10 cellular contexts compared by ENCODE assay signal in the genomic region with DNA sequence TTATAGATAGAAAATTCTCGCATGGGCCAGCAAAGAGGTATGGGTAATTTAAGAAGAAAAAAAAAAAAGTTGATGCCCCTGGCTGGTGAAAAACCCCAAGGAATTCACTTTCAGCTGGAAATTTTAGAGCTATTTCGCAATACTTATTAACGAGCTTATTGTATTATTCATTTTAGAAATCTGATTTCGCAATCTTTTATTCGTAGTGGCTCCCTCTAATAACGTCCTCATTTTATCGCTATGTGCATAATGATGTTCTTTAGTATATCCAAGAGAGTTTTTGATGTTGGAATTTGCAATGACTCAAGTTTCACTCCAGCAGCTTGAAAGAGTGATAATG. TPM values are rescaled to one million over a fixed set of nuclear protein-coding genes. Genes with fewer than 3 reads are reported as not detected.
DNase-seq lines count a peak whose midpoint lies in the region; ATAC-seq, FAIRE-seq and TF ChIP-seq lines count a peak whose summit lies in the region.
"Had no signal": no experiment of that assay in that cellular context is flagged by ENCODE, and none has a peak within 500 bp of the region (broad histone marks: within the 10 kb centered on the region; RNA-seq: fewer than 3 reads in every experiment).

No MANE protein-coding gene starts in this region.

- H3K9ac ChIP-seq in keratinocyte (ENCODE audit: control insufficient read depth, extremely low read depth, insufficient read depth, low read length) = no peak overlapping the region

- intact Hi-C loops in activated T-helper 1 cell treated with anti-CD3 and anti-CD28 coated beads, Interleukin-12 subunit alpha, Interleukin-12 subunit beta, Interleukin-2, Interleukin-4 antibody, amounts not matched to agents 30 ng/mL and 10 ng/mL and 1 ng/mL, durations not matched to agents 14 hours and 24 hours and 36 hours (cut with micrococcal nuclease) = no loop called here
- intact Hi-C loops in OCI-LY7 (cut with micrococcal nuclease; ENCODE audit: unreplicated experiment) = no loop called here

- no peaks in the 10 kb centered on the region for H3K79me2 ChIP-seq in keratinocyte (ENCODE audit: control insufficient read depth, insufficient read depth, low read length)
- H3K79me2 ChIP-seq in OCI-LY7 (ENCODE audit: insufficient read depth, low read depth, low read length) = no peaks in the 10 kb centered on the region

- H3K9me2 ChIP-seq in OCI-LY7 (ENCODE audit: insufficient read depth, low read length) = no peaks in the 10 kb centered on the region

- BruUV-seq in OCI-LY7 (replicated peaks; lab: Mats Ljungman, UMichigan) = no TSS peak

- ATAC-seq in activated T-cell treated with anti-CD3 and anti-CD28 coated beads, Interleukin-2, amount 50 U/mL, for 72 hours (replicated peaks in 1 of 2) = no peak
- ATAC-seq in HG03196 (IDR thresholded peaks at IDR 0.05; ENCODE audit: unreplicated experiment) = no peak
- ATAC-seq in HG03135 (IDR thresholded peaks at IDR 0.05; ENCODE audit: unreplicated experiment) = no peak

- H3K9me3 Mint-ChIP-seq in activated T-cell treated with anti-CD3 and anti-CD28 coated beads, Interleukin-2, amount 50 U/mL, for 72 hours = no peaks in the 10 kb centered on the region
- no peaks in the 10 kb centered on the region for H3K9me3 Mint-ChIP-seq in activated T-helper 1 cell treated with anti-CD3 and anti-CD28 coated beads, Interleukin-12 subunit alpha, Interleukin-12 subunit beta, Interleukin-2, Interleukin-4 antibody, amounts not matched to agents 30 ng/mL and 10 ng/mL and 1 ng/mL, durations not matched to agents 14 hours and 24 hours and 36 hours
- H3K9me3 Mint-ChIP-seq in type B pancreatic cell = no peaks in the 10 kb centered on the region

- H3K36me3 ChIP-seq in keratinocyte (ENCODE audit: control insufficient read depth in 2 of 2, extremely low read depth in 1 of 2, insufficient read depth in 2 of 2, low read length in 2 of 2) (no peaks in the 10 kb centered on the region), OCI-LY7 (ENCODE audit: insufficient read depth, low read length) (no peaks in the 10 kb centered on the region)

- TF ChIP-seq CTCF in keratinocyte (optimal IDR thresholded peaks at IDR 0.05 in 1 of 3, IDR thresholded peaks at IDR 0.05 in 1 of 3, conservative IDR thresholded peaks at IDR 0.05 in 1 of 3; ENCODE audit: extremely low read depth in 1 of 3, insufficient read depth in 2 of 3, low read length in 3 of 3) (no peak), type B pancreatic cell (conservative IDR thresholded peaks at IDR 0.05) (no peak), OCI-LY7 (conservative IDR thresholded peaks at IDR 0.05; ENCODE audit: low read length) (no peak)

- no peak for DNase-seq in activated T-cell treated with anti-CD3 and anti-CD28 coated beads, Interleukin-2, amount 50 U/mL, for 72 hours
- DNase-seq in activated T-cell treated with anti-CD3 and anti-CD28 coated beads, Interleukin-2, amount 50 U/mL, for 48 hours = no peak
- no peak for DNase-seq in activated T-helper 1 cell treated with anti-CD3 and anti-CD28 coated beads, Interleukin-12 subunit alpha, Interleukin-12 subunit beta, Interleukin-2, Interleukin-4 antibody, amounts not matched to agents 30 ng/mL and 10 ng/mL and 1 ng/mL, durations not matched to agents 14 hours and 24 hours and 36 hours (ENCODE audit: low spot score)
- DNase-seq in keratinocyte (ENCODE audit: low read depth, low spot score) = no peak
- no peak for DNase-seq in type B pancreatic cell (ENCODE audit: extremely low spot score, unreplicated experiment)
- no peak for DNase-seq in OCI-LY7 (ENCODE audit: low spot score)
- DNase-seq: 8988T had no signal

- no peaks in the 10 kb centered on the region for H3K27me3 ChIP-seq in keratinocyte (ENCODE audit: control insufficient read depth, extremely low read depth, insufficient read depth, low read length)

- H3K4me3 ChIP-seq in keratinocyte (ENCODE audit: control insufficient read depth in 2 of 3, extremely low read depth in 1 of 3, insufficient read depth in 2 of 3, low read depth in 1 of 3, low read length in 3 of 3) (no peak overlapping the region), OCI-LY7 (ENCODE audit: low read depth, low read length, poor library complexity, severe bottlenecking) (no peak overlapping the region)

- peaks cover 20% of the 10 kb centered on the region for H3K4me1 ChIP-seq in keratinocyte (ENCODE audit: control insufficient read depth, extremely low read depth, insufficient read depth, low read length)
- peaks cover 14% of the 10 kb centered on the region for H3K4me1 ChIP-seq in OCI-LY7 (ENCODE audit: insufficient read depth, low read length, poor library complexity, severe bottlenecking)

- H3K4me1 Mint-ChIP-seq in activated T-cell treated with anti-CD3 and anti-CD28 coated beads, Interleukin-2, amount 50 U/mL, for 72 hours (ENCODE audit: low read depth) = peaks cover 24% of the 10 kb centered on the region
- peaks cover 15% of the 10 kb centered on the region for H3K4me1 Mint-ChIP-seq in activated T-helper 1 cell treated with anti-CD3 and anti-CD28 coated beads, Interleukin-12 subunit alpha, Interleukin-12 subunit beta, Interleukin-2, Interleukin-4 antibody, amounts not matched to agents 30 ng/mL and 10 ng/mL and 1 ng/mL, durations not matched to agents 14 hours and 24 hours and 36 hours (ENCODE audit: low read depth)
- H3K4me1 Mint-ChIP-seq in type B pancreatic cell (ENCODE audit: unreplicated experiment) = peaks cover 24% of the 10 kb centered on the region

- H3K4me2 ChIP-seq in keratinocyte (ENCODE audit: control insufficient read depth, extremely low read depth, insufficient read depth, low read depth, low read length) (peak overlapping the region; percentile 88), OCI-LY7 (ENCODE audit: low read length) (no peak overlapping the region)

- H2AFZ ChIP-seq in keratinocyte (ENCODE audit: control insufficient read depth, low read length) = no peak overlapping the region
- H2AFZ ChIP-seq in OCI-LY7 (ENCODE audit: low read length) = no peak overlapping the region

- no peak for FAIRE-seq in keratinocyte (lab: Jason Lieb, UNC)
- FAIRE-seq: endometrium had no signal

- no peaks in the 10 kb centered on the region for H3K9me3 ChIP-seq in keratinocyte (ENCODE audit: control insufficient read depth, low read depth, low read length)
- no peaks in the 10 kb centered on the region for H3K9me3 ChIP-seq in OCI-LY7 (ENCODE audit: low read length)

- dilution Hi-C loops in keratinocyte (cut with MboI; ENCODE audit: extremely low pct_ligation_motif_present, low sequenced_read_pairs) = no loop called here

- peaks cover 0 to 4% of the 10 kb centered on the region in 2 donors for H3K36me3 Mint-ChIP-seq in activated T-cell treated with anti-CD3 and anti-CD28 coated beads, Interleukin-2, amount 50 U/mL, for 72 hours (ENCODE audit: insufficient read depth in 2 of 2)
- H3K36me3 Mint-ChIP-seq in activated T-helper 1 cell treated with anti-CD3 and anti-CD28 coated beads, Interleukin-12 subunit alpha, Interleukin-12 subunit beta, Interleukin-2, Interleukin-4 antibody, amounts not matched to agents 30 ng/mL and 10 ng/mL and 1 ng/mL, durations not matched to agents 14 hours and 24 hours and 36 hours (ENCODE audit: low read depth) = no peaks in the 10 kb centered on the region
- no peaks in the 10 kb centered on the region for H3K36me3 Mint-ChIP-seq in type B pancreatic cell

- no peak overlapping the region for H3K27ac Mint-ChIP-seq in activated T-cell treated with anti-CD3 and anti-CD28 coated beads, Interleukin-2, amount 50 U/mL, for 72 hours
- H3K27ac Mint-ChIP-seq in activated T-helper 1 cell treated with anti-CD3 and anti-CD28 coated beads, Interleukin-12 subunit alpha, Interleukin-12 subunit beta, Interleukin-2, Interleukin-4 antibody, amounts not matched to agents 30 ng/mL and 10 ng/mL and 1 ng/mL, durations not matched to agents 14 hours and 24 hours and 36 hours = no peak overlapping the region
- H3K27ac Mint-ChIP-seq in type B pancreatic cell = no peak overlapping the region

- no peak overlapping the region for H3K27ac ChIP-seq in keratinocyte (ENCODE audit: control insufficient read depth, insufficient read depth, low read length)
- no peak overlapping the region for H3K27ac ChIP-seq in OCI-LY7 (ENCODE audit: low read depth, low read length, poor library complexity, severe bottlenecking)

- H3K27me3 Mint-ChIP-seq in activated T-cell treated with anti-CD3 and anti-CD28 coated beads, Interleukin-2, amount 50 U/mL, for 72 hours (ENCODE audit: low read depth) = peaks cover 70% of the 10 kb centered on the region
- H3K27me3 Mint-ChIP-seq in activated T-helper 1 cell treated with anti-CD3 and anti-CD28 coated beads, Interleukin-12 subunit alpha, Interleukin-12 subunit beta, Interleukin-2, Interleukin-4 antibody, amounts not matched to agents 30 ng/mL and 10 ng/mL and 1 ng/mL, durations not matched to agents 14 hours and 24 hours and 36 hours (ENCODE audit: insufficient read depth) = peaks cover 62% of the 10 kb centered on the region
- H3K27me3 Mint-ChIP-seq in type B pancreatic cell = no peaks in the 10 kb centered on the region

- H3K4me3 Mint-ChIP-seq in activated T-cell treated with anti-CD3 and anti-CD28 coated beads, Interleukin-2, amount 50 U/mL, for 72 hours = peak overlapping the region; percentile 78 to 99
- peak overlapping the region; percentile 24 for H3K4me3 Mint-ChIP-seq in activated T-helper 1 cell treated with anti-CD3 and anti-CD28 coated beads, Interleukin-12 subunit alpha, Interleukin-12 subunit beta, Interleukin-2, Interleukin-4 antibody, amounts not matched to agents 30 ng/mL and 10 ng/mL and 1 ng/mL, durations not matched to agents 14 hours and 24 hours and 36 hours
- peak overlapping the region; percentile 73 for H3K4me3 Mint-ChIP-seq in type B pancreatic cell

- H4K20me1 ChIP-seq in keratinocyte (ENCODE audit: control insufficient read depth, extremely low read depth, insufficient read depth, low read length) (no peaks in the 10 kb centered on the region), OCI-LY7 (ENCODE audit: insufficient read depth, low read length) (no peaks in the 10 kb centered on the region)

- H3K9me1 ChIP-seq in keratinocyte (ENCODE audit: control insufficient read depth, extremely low read depth, insufficient read depth, low read length) = no peaks in the 10 kb centered on the region

- CTCF ChIA-PET in OCI-LY7 (lab: Charles Lee; ENCODE audit: unreplicated experiment) = no interaction called here

- POLR2A ChIA-PET in OCI-LY7 (lab: Charles Lee) = interaction anchor here (0.7 to 1.6 kb wide), 5 partner anchors 12 to 99 kb away, joined by 4 to 6 read pairs (median 4); no protein-coding TSS in a partner anchor

RNA-seq across cellular contexts. Expression of gene FER, which starts 18.4 kb away (rescaled TPM):
- 10 to 100 TPM; 12.8 to 15.5 TPM for total RNA-seq in activated T-cell treated with anti-CD3 and anti-CD28 coated beads, Interleukin-2, amount 50 U/mL, for 72 hours
- total RNA-seq in activated T-helper 1 cell treated with anti-CD3 and anti-CD28 coated beads, Interleukin-12 subunit alpha, Interleukin-12 subunit beta, Interleukin-2, Interleukin-4 antibody, amounts not matched to agents 30 ng/mL and 10 ng/mL and 1 ng/mL, durations not matched to agents 14 hours and 24 hours and 36 hours = 2.6 and 4.4 TPM in 2 replicates
- polyA plus RNA-seq in keratinocyte = 10.4 to 17.1 TPM (median 11.2 TPM) in 3 replicates
- polyA plus RNA-seq in keratinocyte (2011; ENCODE audit: low read depth) = 51.3 TPM
- 5.2 and 12.6 TPM in 2 replicates for polyA plus RNA-seq in keratinocyte (2011; cell fraction: cytosol; rRNA removed)
- polyA plus RNA-seq in keratinocyte (2011; cell fraction: nucleus; rRNA removed) = 12.5 and 15.2 TPM in 2 replicates
- polyA plus RNA-seq in keratinocyte (2012; ENCODE audit: low replicate concordance) = 6.8 and 10.5 TPM in 2 replicates
- 8.8 to 84.6 TPM (median 25.5 TPM) in 3 replicates for polyA minus RNA-seq in keratinocyte
- polyA minus RNA-seq in keratinocyte (2011; cell fraction: cytosol; rRNA and poly(A)+ RNA removed) = 23.8 TPM
- 36.3 and 88.0 TPM in 2 replicates for polyA minus RNA-seq in keratinocyte (2011; cell fraction: nucleus; rRNA and poly(A)+ RNA removed)
- total RNA-seq in type B pancreatic cell (ENCODE audit: low replicate concordance) (26.3 and 29.7 TPM in 2 replicates), OCI-LY7 (2022) (9.1 and 10.0 TPM in 2 replicates)
- total RNA-seq in OCI-LY7 (2014; rRNA removed; shearing (Covaris generic)) = 9.4 and 11.8 TPM in 2 replicates

Comparison
In these comparisons a context has a peak if more than half of its experiments do, and no peak if none do; other contexts are left out.
1. H3K4me3 Mint-ChIP-seq: peak in every context shown above with its lines; median percentile 88 in activated T-cell treated with anti-CD3 and anti-CD28 coated beads, Interleukin-2, amount 50 U/mL, for 72 hours; 73 in type B pancreatic cell; 24 in activated T-helper 1 cell treated with anti-CD3 and anti-CD28 coated beads, Interleukin-12 subunit alpha, Interleukin-12 subunit beta, Interleukin-2, Interleukin-4 antibody, amounts not matched to agents 30 ng/mL and 10 ng/mL and 1 ng/mL, durations not matched to agents 14 hours and 24 hours and 36 hours.